In the genomic region with DNA sequence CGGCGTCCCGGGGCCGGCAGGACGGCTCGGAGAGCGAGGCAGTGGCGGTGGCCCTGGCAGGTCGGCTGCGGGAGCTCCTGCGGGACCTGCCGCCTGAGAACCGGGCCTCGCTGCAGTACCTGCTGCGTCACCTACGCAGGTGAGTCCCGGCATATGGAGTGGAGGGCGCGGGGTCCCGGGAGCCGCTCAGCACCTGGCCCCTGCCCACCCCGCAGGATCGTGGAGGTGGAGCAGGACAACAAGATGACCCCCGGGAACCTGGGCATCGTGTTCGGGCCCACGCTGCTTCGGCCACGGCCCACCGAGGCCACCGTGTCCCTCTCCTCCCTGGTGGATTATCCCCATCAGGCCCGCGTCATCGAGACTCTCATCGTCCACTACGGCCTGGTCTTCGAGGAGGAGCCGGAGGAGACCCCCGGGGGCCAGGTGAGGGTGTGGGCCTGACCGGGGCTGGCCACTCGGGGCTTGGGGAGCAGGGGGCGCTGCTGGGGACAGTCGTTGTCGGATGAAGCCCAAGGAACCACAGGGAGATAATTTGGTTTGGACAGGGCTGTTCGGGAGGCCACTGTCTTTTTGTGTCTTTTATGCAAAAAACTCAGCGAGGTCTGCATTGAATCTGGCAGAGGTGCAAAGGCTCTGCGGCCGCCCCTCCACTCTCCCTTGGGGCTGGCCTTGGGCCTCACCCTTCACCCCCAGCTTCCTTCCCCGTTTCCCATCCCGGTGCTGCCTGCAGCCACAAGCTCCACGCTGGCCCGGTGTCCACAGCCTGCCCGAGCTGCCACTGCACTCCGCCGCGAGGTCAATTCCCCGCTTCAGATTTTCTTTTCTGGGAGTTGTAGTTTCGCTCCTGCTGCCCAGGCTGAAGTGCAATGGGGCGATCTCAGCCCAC, we compare ENCODE assay signal across 1 cellular context.
TF ChIP-seq lines count a peak whose summit lies in the region.

No MANE protein-coding gene starts in this region.

TF ChIP-seq in H1, 55 proteins besides CTCF, POLR2A, EP300 and RAD21:
- TF ChIP-seq GABPA (IDR thresholded peaks at IDR 0.05; ENCODE audit: borderline replicate concordance, insufficient read depth, low read length) (0 out of 2 replicates have a peak, but pooled peaks have one; percentile 23), TBP (IDR thresholded peaks at IDR 0.05; ENCODE audit: low read depth, low read length) (no peak), KDM1A (IDR thresholded peaks at IDR 0.05; ENCODE audit: borderline replicate concordance, low read length) (no peak)
